In genomic region chr18:9234528-9234927, GRCh38 we compare ENCODE assay signal across 23 cellular contexts.
DNase-seq lines count a peak whose midpoint lies in the region; ATAC-seq, FAIRE-seq and TF ChIP-seq lines count a peak whose summit lies in the region.
"Had no signal": no experiment of that assay in that cellular context is flagged by ENCODE, and none has a peak within 500 bp of the region (broad histone marks: within the 10 kb centered on the region; RNA-seq: fewer than 3 reads in every experiment).

No MANE protein-coding gene starts in this region.

- H3K27ac Mint-ChIP-seq in activated T-cell treated with anti-CD3 and anti-CD28 coated beads, Interleukin-2, amount 50 U/mL, for 24 hours = peak overlapping the region; percentile 38
- H3K27ac Mint-ChIP-seq in natural killer cell treated with Interleukin-12 subunit alpha and Interleukin-12 subunit beta and Interleukin-15 and Interleukin-18, amount 100 ng/mL, for 72 hours = peak overlapping the region; percentile 33 to 43
- H3K27ac Mint-ChIP-seq in natural killer cell = no peak overlapping the region
- no peak overlapping the region for H3K27ac Mint-ChIP-seq in HFFc6
- H3K27ac Mint-ChIP-seq: CD4-positive, alpha-beta T cell had no signal

- intact Hi-C loops in natural killer cell (cut with micrococcal nuclease) (no loop called here), kidney (cut with DNase I) (no loop called here)

- no peak overlapping the region for H3K9ac ChIP-seq in kidney (ENCODE audit: low read length in 2 of 2)
- H3K9ac ChIP-seq: BLaER1 treated with 17β-estradiol and CSF1 and Interleukin-3, amounts not matched to agents 10 nM and 100 nM had no signal

- no peak overlapping the region for H3K27ac ChIP-seq in kidney (ENCODE audit: low read depth in 2 of 2, low read length in 2 of 2)
- H3K27ac ChIP-seq: A549; BLaER1 treated with 17β-estradiol and CSF1 and Interleukin-3, amounts not matched to agents 10 nM and 100 nM had no signal

- no peak for ATAC-seq in natural killer cell treated with Interleukin-12 subunit alpha and Interleukin-12 subunit beta and Interleukin-15 and Interleukin-18, amount 100 ng/mL, for 72 hours
- no peak for ATAC-seq in natural killer cell
- ATAC-seq: A549 had no signal

- H3K4me3 Mint-ChIP-seq in activated T-cell treated with anti-CD3 and anti-CD28 coated beads, Interleukin-2, amount 50 U/mL, for 24 hours = no peak overlapping the region
- H3K4me3 Mint-ChIP-seq in natural killer cell treated with Interleukin-12 subunit alpha and Interleukin-12 subunit beta and Interleukin-15 and Interleukin-18, amount 100 ng/mL, for 72 hours = no peak overlapping the region
- H3K4me3 Mint-ChIP-seq in natural killer cell (no peak overlapping the region), HFFc6 (no peak overlapping the region)
- H3K4me3 Mint-ChIP-seq: CD14-positive monocyte; CD4-positive, alpha-beta T cell had no signal

- no peak overlapping the region for H3K4me3 ChIP-seq in kidney (ENCODE audit: low read length in 2 of 2)
- H3K4me3 ChIP-seq: A549; BLaER1 treated with 17β-estradiol and CSF1 and Interleukin-3, amounts not matched to agents 10 nM and 100 nM; HAP-1 had no signal

- peaks cover 0 to 7% of the 10 kb centered on the region in 2 donors for H3K9me3 ChIP-seq in kidney (ENCODE audit: control insufficient read depth in 1 of 2, low read length in 2 of 2)
- H3K9me3 ChIP-seq: BE2C had no signal

- peaks cover 95% of the 10 kb centered on the region for H3K36me3 Mint-ChIP-seq in activated T-cell treated with anti-CD3 and anti-CD28 coated beads, Interleukin-2, amount 50 U/mL, for 24 hours (ENCODE audit: low read depth)
- H3K36me3 Mint-ChIP-seq in natural killer cell treated with Interleukin-12 subunit alpha and Interleukin-12 subunit beta and Interleukin-15 and Interleukin-18, amount 100 ng/mL, for 72 hours = peaks cover 75% of the 10 kb centered on the region
- H3K36me3 Mint-ChIP-seq in natural killer cell = peaks cover 19% of the 10 kb centered on the region
- peaks cover 56% of the 10 kb centered on the region for H3K36me3 Mint-ChIP-seq in HFFc6 (ENCODE audit: low read depth)

- peaks cover 14% of the 10 kb centered on the region for H3K9me3 Mint-ChIP-seq in activated T-cell treated with anti-CD3 and anti-CD28 coated beads, Interleukin-2, amount 50 U/mL, for 24 hours
- peaks cover 11% of the 10 kb centered on the region for H3K9me3 Mint-ChIP-seq in natural killer cell treated with Interleukin-12 subunit alpha and Interleukin-12 subunit beta and Interleukin-15 and Interleukin-18, amount 100 ng/mL, for 72 hours
- peaks cover 2 to 8% of the 10 kb centered on the region in 2 donors for H3K9me3 Mint-ChIP-seq in natural killer cell
- H3K9me3 Mint-ChIP-seq in HFFc6 = peaks cover 24% of the 10 kb centered on the region

- no peaks in the 10 kb centered on the region for H3K27me3 Mint-ChIP-seq in activated T-cell treated with anti-CD3 and anti-CD28 coated beads, Interleukin-2, amount 50 U/mL, for 24 hours
- H3K27me3 Mint-ChIP-seq in natural killer cell treated with Interleukin-12 subunit alpha and Interleukin-12 subunit beta and Interleukin-15 and Interleukin-18, amount 100 ng/mL, for 72 hours = no peaks in the 10 kb centered on the region
- H3K27me3 Mint-ChIP-seq in natural killer cell (ENCODE audit: low read depth in 2 of 2) = no peaks in the 10 kb centered on the region
- H3K27me3 Mint-ChIP-seq in HFFc6 (ENCODE audit: insufficient read depth) = peaks cover 2% of the 10 kb centered on the region; the same call in 1 of the 2 replicates
- H3K27me3 Mint-ChIP-seq: CD4-positive, alpha-beta T cell; CD8-positive, alpha-beta memory T cell had no signal

- H3K4me1 ChIP-seq in kidney (ENCODE audit: control insufficient read depth in 1 of 2, insufficient read depth in 1 of 2, low read depth in 1 of 2, low read length in 2 of 2) = no peaks in the 10 kb centered on the region
- H3K4me1 ChIP-seq: A549, BE2C had no signal

- no peak for FAIRE-seq in kidney (lab: Jason Lieb, UNC)
- FAIRE-seq: A549, GM12891, GM18507, H54 had no signal

- H3K36me3 ChIP-seq in kidney (ENCODE audit: control insufficient read depth in 1 of 2, insufficient read depth in 2 of 2, low read length in 2 of 2) = peaks cover 0 to 7% of the 10 kb centered on the region in 2 donors
- H3K36me3 ChIP-seq: BE2C, HAP-1 had no signal

- H3K4me1 Mint-ChIP-seq in activated T-cell treated with anti-CD3 and anti-CD28 coated beads, Interleukin-2, amount 50 U/mL, for 24 hours (ENCODE audit: low read depth) = peaks cover 24% of the 10 kb centered on the region
- H3K4me1 Mint-ChIP-seq in natural killer cell treated with Interleukin-12 subunit alpha and Interleukin-12 subunit beta and Interleukin-15 and Interleukin-18, amount 100 ng/mL, for 72 hours (ENCODE audit: low read depth in 2 of 2) = peaks cover 55 to 60% of the 10 kb centered on the region in 2 donors
- peaks cover 14 to 20% of the 10 kb centered on the region in 2 donors for H3K4me1 Mint-ChIP-seq in natural killer cell
- peaks cover 7% of the 10 kb centered on the region; the same call in 1 of the 2 replicates for H3K4me1 Mint-ChIP-seq in HFFc6 (ENCODE audit: low read depth)

- no peak for TF ChIP-seq CTCF in natural killer cell (IDR thresholded peaks at IDR 0.05)
- TF ChIP-seq CTCF in kidney (IDR thresholded peaks at IDR 0.05; ENCODE audit: borderline replicate concordance, extremely low read depth, insufficient read depth) = no peak
- TF ChIP-seq CTCF in HFFc6 (IDR thresholded peaks at IDR 0.05) = no peak

- DNase-seq in activated T-cell treated with anti-CD3 and anti-CD28 coated beads, Interleukin-2, amount 50 U/mL, for 24 hours = no peak
- no peak for DNase-seq in activated T-cell treated with anti-CD3 and anti-CD28 coated beads, Interleukin-2, amount 50 U/mL, for 1 hour
- DNase-seq in natural killer cell treated with Interleukin-12 subunit alpha and Interleukin-12 subunit beta and Interleukin-15 and Interleukin-18, amount 100 ng/mL, for 72 hours (ENCODE audit: low spot score) = no peak
- DNase-seq in natural killer cell (no peak), kidney (peak; percentile 30), dedifferentiated amniotic fluid mesenchymal stem cell (ENCODE audit: extremely low spot score) (no peak), HFFc6 (no peak)
- DNase-seq: ACHN; AML-193; BE2C; CD4-positive, alpha-beta T cell; CD8-positive, alpha-beta memory T cell; DMS53; DMS79 treated with DMSO at 0.1 percent for 48 hours; GF-D8; GOT3 had no signal

Comparison
In these comparisons a context has a peak if more than half of its experiments do, and no peak if none do; other contexts are left out.
1. H3K27ac Mint-ChIP-seq: peak in activated T-cell treated with anti-CD3 and anti-CD28 coated beads, Interleukin-2, amount 50 U/mL, for 24 hours (single experiment) and natural killer cell treated with Interleukin-12 subunit alpha and Interleukin-12 subunit beta and Interleukin-15 and Interleukin-18, amount 100 ng/mL, for 72 hours (2 of 2); none in natural killer cell (0 of 2) and HFFc6 (single experiment).